ENCODE assay signal across 13 cellular contexts in genomic region chr2:131055169-131056065, GRCh38. TPM values are rescaled to one million over a fixed set of nuclear protein-coding genes. Genes with fewer than 3 reads are reported as not detected.
DNase-seq lines count a peak whose midpoint lies in the region; ATAC-seq and TF ChIP-seq lines count a peak whose summit lies in the region.
"Had no signal": no experiment of that assay in that cellular context is flagged by ENCODE, and none has a peak within 500 bp of the region (broad histone marks: within the 10 kb centered on the region; RNA-seq: fewer than 3 reads in every experiment).

No MANE protein-coding gene starts in this region.

- no peak for DNase-seq in CD4-positive, CD25-positive, alpha-beta regulatory T cell
- DNase-seq in WTC11 (ENCODE audit: low spot score) = no peak
- DNase-seq in fibroblast of lung (ENCODE audit: low read depth in 2 of 2) = peak in 1 of 2 donors; percentile 78
- no peak for DNase-seq in psoas muscle
- no peak for DNase-seq in activated effector memory CD4-positive, alpha-beta T cell treated with anti-CD3 and anti-CD28 coated beads, Interleukin-2, amount 50 U/mL, for 16 hours
- no peak for DNase-seq in activated CD4-positive, alpha-beta T cell treated with anti-CD3 and anti-CD28 coated beads for 48 hours
- DNase-seq in SKM-1 (lab: John Stamatoyannopoulos, UW; ENCODE audit: unreplicated experiment) = no peak
- DNase-seq: activated CD4-positive, alpha-beta T cell treated with anti-CD3 and anti-CD28 coated beads for 36 hours; NCI-H1417 treated with DMSO at 0.1 percent for 48 hours; NCI-H82 had no signal

- no peaks in the 10 kb centered on the region for H3K27me3 Mint-ChIP-seq in CD4-positive, CD25-positive, alpha-beta regulatory T cell
- no peaks in the 10 kb centered on the region for H3K27me3 Mint-ChIP-seq in WTC11 (ENCODE audit: low read depth)
- H3K27me3 Mint-ChIP-seq: activated CD4-positive, alpha-beta T cell treated with anti-CD3 and anti-CD28 coated beads for 36 hours; activated naive CD4-positive, alpha-beta T cell treated with anti-CD3 and anti-CD28 coated beads, Interleukin-2, amount 50 U/mL, for 24 hours had no signal

- peaks cover 11 to 23% (median 16%) of the 10 kb centered on the region in 4 donors for H3K4me1 Mint-ChIP-seq in CD4-positive, CD25-positive, alpha-beta regulatory T cell
- H3K4me1 Mint-ChIP-seq in WTC11 = peaks cover 13% of the 10 kb centered on the region

- 56 to 79% (median 61%) methylated on average over 26 of the region's 26 CpGs for WGBS in psoas muscle, 3 donors

- no peaks in the 10 kb centered on the region for H3K4me1 ChIP-seq in CD4-positive, CD25-positive, alpha-beta regulatory T cell (ENCODE audit: control insufficient read depth, insufficient read depth, low read length, poor library complexity, severe bottlenecking)
- H3K4me1 ChIP-seq in fibroblast of lung (ENCODE audit: control insufficient read depth, extremely low read depth, insufficient read depth, low read length) (no peaks in the 10 kb centered on the region), psoas muscle (peaks cover 44% of the 10 kb centered on the region)

- peaks cover 46% of the 10 kb centered on the region for H3K79me2 ChIP-seq in fibroblast of lung (ENCODE audit: control insufficient read depth, insufficient read depth, low read length)

- no peak overlapping the region for H2AFZ ChIP-seq in fibroblast of lung (ENCODE audit: low read length)

- H3K4me3 Mint-ChIP-seq in CD4-positive, CD25-positive, alpha-beta regulatory T cell = no peak overlapping the region
- no peak overlapping the region for H3K4me3 Mint-ChIP-seq in WTC11
- H3K4me3 Mint-ChIP-seq: activated CD4-positive, alpha-beta T cell treated with anti-CD3 and anti-CD28 coated beads for 36 hours; activated naive CD4-positive, alpha-beta T cell treated with anti-CD3 and anti-CD28 coated beads, Interleukin-2, amount 50 U/mL, for 24 hours had no signal

- POLR2A ChIA-PET in WTC11 (lab: Charles Lee) = no interaction called here

- peak overlapping the region in 2 of 3 donors; percentile 27 to 44 for H3K27ac Mint-ChIP-seq in CD4-positive, CD25-positive, alpha-beta regulatory T cell
- peak overlapping the region; percentile 44 for H3K27ac Mint-ChIP-seq in WTC11

- H3K4me3 ChIP-seq in CD4-positive, CD25-positive, alpha-beta regulatory T cell (ENCODE audit: low read depth, low read length) = no peak overlapping the region
- H3K4me3 ChIP-seq in fibroblast of lung (replicated peaks in 1 of 4; ENCODE audit: control extremely low read depth in 1 of 4, insufficient read depth in 1 of 4, low read depth in 3 of 4, low read length in 4 of 4) = no peak overlapping the region
- no peak overlapping the region for H3K4me3 ChIP-seq in psoas muscle

- H3K9ac ChIP-seq in fibroblast of lung (ENCODE audit: insufficient read depth, low read length) = no peak overlapping the region

- H3K36me3 ChIP-seq in CD4-positive, CD25-positive, alpha-beta regulatory T cell (ENCODE audit: control insufficient read depth, insufficient read depth, low read length) = peaks cover 85% of the 10 kb centered on the region
- H3K36me3 ChIP-seq in fibroblast of lung (ENCODE audit: control insufficient read depth, insufficient read depth, low read length) (peaks cover 19% of the 10 kb centered on the region), psoas muscle (ENCODE audit: insufficient read depth in 1 of 2, low read depth in 1 of 2) (peaks cover 12 to 49% of the 10 kb centered on the region in 2 donors)

- CTCF ChIA-PET in WTC11 (lab: Charles Lee) = no interaction called here

- peaks cover 58% of the 10 kb centered on the region for H3K36me3 Mint-ChIP-seq in CD4-positive, CD25-positive, alpha-beta regulatory T cell
- H3K36me3 Mint-ChIP-seq in WTC11 = peaks cover 62% of the 10 kb centered on the region

- H3K4me2 ChIP-seq in fibroblast of lung (ENCODE audit: extremely low read depth, insufficient read depth, low read length) = no peak overlapping the region

- no peak for ATAC-seq in CD4-positive, CD25-positive, alpha-beta regulatory T cell (ENCODE audit: low read depth in 2 of 2)
- ATAC-seq in WTC11 (no peak), psoas muscle (peak; percentile 44 to 75 (median 60)), GM18867 (IDR thresholded peaks at IDR 0.05; ENCODE audit: unreplicated experiment) (no peak)
- ATAC-seq: activated CD4-positive, alpha-beta T cell treated with anti-CD3 and anti-CD28 coated beads for 36 hours had no signal

- no peaks in the 10 kb centered on the region for H3K9me3 Mint-ChIP-seq in CD4-positive, CD25-positive, alpha-beta regulatory T cell
- no peaks in the 10 kb centered on the region for H3K9me3 Mint-ChIP-seq in WTC11
- H3K9me3 Mint-ChIP-seq: activated naive CD4-positive, alpha-beta T cell treated with anti-CD3 and anti-CD28 coated beads, Interleukin-2, amount 50 U/mL, for 24 hours had no signal

- intact Hi-C loops in psoas muscle (cut with DNase I) = no loop called here

- H3K27me3 ChIP-seq in CD4-positive, CD25-positive, alpha-beta regulatory T cell (ENCODE audit: control insufficient read depth, insufficient read depth, low read length) = no peaks in the 10 kb centered on the region
- H3K27me3 ChIP-seq in fibroblast of lung (ENCODE audit: control insufficient read depth, insufficient read depth, low read length) = no peaks in the 10 kb centered on the region
- H3K27me3 ChIP-seq in psoas muscle (ENCODE audit: insufficient read depth in 3 of 3, low read length in 2 of 3) = no peaks in the 10 kb centered on the region

- no peak overlapping the region for H3K27ac ChIP-seq in CD4-positive, CD25-positive, alpha-beta regulatory T cell (ENCODE audit: insufficient read depth, low read length, poor library complexity, severe bottlenecking)
- H3K27ac ChIP-seq in fibroblast of lung (ENCODE audit: insufficient read depth, low read length) = peak overlapping the region; percentile 51
- peak overlapping the region; percentile 47 for H3K27ac ChIP-seq in psoas muscle
- H3K27ac ChIP-seq: epithelial cell of prostate had no signal

- no peaks in the 10 kb centered on the region for H4K20me1 ChIP-seq in fibroblast of lung (ENCODE audit: control insufficient read depth, extremely low read depth, insufficient read depth, low read length)

- TF ChIP-seq CTCF in WTC11 (IDR thresholded peaks at IDR 0.05) (no peak), fibroblast of lung (conservative IDR thresholded peaks at IDR 0.05 in 1 of 2, IDR thresholded peaks at IDR 0.05 in 1 of 2; ENCODE audit: low read depth in 1 of 2, low read length in 2 of 2) (no peak), psoas muscle (IDR thresholded peaks at IDR 0.05) (no peak)

- no peaks in the 10 kb centered on the region for H3K9me3 ChIP-seq in CD4-positive, CD25-positive, alpha-beta regulatory T cell (ENCODE audit: control insufficient read depth in 2 of 2, low read length in 2 of 2)
- H3K9me3 ChIP-seq in fibroblast of lung (ENCODE audit: control insufficient read depth, insufficient read depth, low read depth, low read length) = no peaks in the 10 kb centered on the region
- no peaks in the 10 kb centered on the region for H3K9me3 ChIP-seq in psoas muscle

TF ChIP-seq in WTC11, 78 proteins besides CTCF, POLR2A, EP300 and RAD21 (continues in another document):
- no peak for TF ChIP-seq NR2C2 (CRISPR knock-in tag; IDR thresholded peaks at IDR 0.05)
- TF ChIP-seq JUN (CRISPR knock-in tag; IDR thresholded peaks at IDR 0.05) = no peak
- TF ChIP-seq MLX (CRISPR knock-in tag; IDR thresholded peaks at IDR 0.05) = no peak
- TF ChIP-seq ZNF263 (CRISPR knock-in tag; IDR thresholded peaks at IDR 0.05; ENCODE audit: low read depth) = no peak
- TF ChIP-seq ZNF512 (CRISPR knock-in tag; IDR thresholded peaks at IDR 0.05; ENCODE audit: borderline replicate concordance) = no peak
- no peak for TF ChIP-seq ZNF416 (CRISPR knock-in tag; IDR thresholded peaks at IDR 0.05)

RNA-seq across cellular contexts. Expression of gene FAM168B, which starts 37.8 kb away (rescaled TPM):
- 72.1 TPM for total RNA-seq in CD4-positive, CD25-positive, alpha-beta regulatory T cell
- polyA plus RNA-seq in CD4-positive, CD25-positive, alpha-beta regulatory T cell = 10 to 100 TPM; 33.6 to 45.5 (median 39.5) TPM
- total RNA-seq in WTC11 (2021) (63.9 to 74.9 TPM (median 68.7 TPM) in 3 replicates), fibroblast of lung (71.2 and 79.1 TPM in 2 replicates), psoas muscle (100 to 1,000 TPM in 2 of 4 donors, 10 to 100 TPM in 2; 63.1 to 130 (median 105) TPM)
- polyA plus RNA-seq in fibroblast of lung (87.8 and 95.8 TPM in 2 replicates), psoas muscle (100 to 1,000 TPM in 1 of 3 donors, 10 to 100 TPM in 2; 39.2 to 155 (median 98.8) TPM)
- polyA plus RNA-seq in fibroblast of lung (2012) = 62.2 and 65.9 TPM in 2 replicates
- polyA minus RNA-seq in fibroblast of lung (ENCODE audit: low replicate concordance) = 176 and 199 TPM in 2 replicates

RNA-seq across cellular contexts. Expression of gene PLEKHB2, which starts 49.7 kb away (rescaled TPM):
- 85.5 TPM for total RNA-seq in CD4-positive, CD25-positive, alpha-beta regulatory T cell
- 10 to 100 TPM; 64.3 to 75.2 (median 71.5) TPM for polyA plus RNA-seq in CD4-positive, CD25-positive, alpha-beta regulatory T cell
- 62.1 to 65.6 TPM (median 63.1 TPM) in 3 replicates for total RNA-seq in WTC11 (2021)
- total RNA-seq in fibroblast of lung = 75.8 and 94.0 TPM in 2 replicates
- polyA plus RNA-seq in fibroblast of lung = 79.6 and 86.0 TPM in 2 replicates
- 48.9 and 51.7 TPM in 2 replicates for polyA plus RNA-seq in fibroblast of lung (2012)
- 74.7 and 131 TPM in 2 replicates for polyA minus RNA-seq in fibroblast of lung (ENCODE audit: low replicate concordance)
- total RNA-seq in psoas muscle = 10 to 100 TPM; 24.7 to 67.6 (median 28.7) TPM
- 10 to 100 TPM; 17.9 to 81.4 (median 74.7) TPM for polyA plus RNA-seq in psoas muscle

Comparison
In these comparisons a context has a peak if more than half of its experiments do, and no peak if none do; other contexts are left out.
1. ATAC-seq: peak in psoas muscle (4 of 4); none in CD4-positive, CD25-positive, alpha-beta regulatory T cell (0 of 2), WTC11 (single experiment) and GM18867 (single experiment).